8 cellular contexts compared by ENCODE assay signal in the genomic region with DNA sequence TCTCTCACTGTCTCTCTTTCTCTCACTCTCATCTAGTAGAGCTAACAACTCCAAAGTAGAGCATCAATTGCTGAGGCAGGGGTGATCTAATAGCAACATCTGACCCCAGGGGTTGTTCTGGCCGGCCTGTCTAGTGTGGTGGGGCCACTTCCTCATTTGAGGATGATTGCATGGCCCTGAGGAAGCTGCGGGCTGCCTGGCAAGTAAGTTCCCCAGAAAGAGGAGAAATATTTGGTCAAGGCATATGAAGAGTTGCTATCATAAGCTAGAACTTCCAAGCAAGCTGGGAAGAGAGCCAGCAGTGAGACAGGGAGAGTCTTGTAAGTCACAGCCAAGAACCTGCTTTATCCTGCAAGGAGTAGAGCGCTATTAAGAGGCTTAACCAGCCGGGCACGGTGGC. TPM values are rescaled to one million over a fixed set of nuclear protein-coding genes. Genes with fewer than 3 reads are reported as not detected.
DNase-seq lines count a peak whose midpoint lies in the region; ATAC-seq, FAIRE-seq and TF ChIP-seq lines count a peak whose summit lies in the region.
"Had no signal": no experiment of that assay in that cellular context is flagged by ENCODE, and none has a peak within 500 bp of the region (broad histone marks: within the 10 kb centered on the region; RNA-seq: fewer than 3 reads in every experiment).

No MANE protein-coding gene starts in this region.

- TF ChIP-seq POLR2A in transverse colon (IDR thresholded peaks at IDR 0.05), result no peak

- peak; percentile 95 for DNase-seq in NOMO-1 treated with DMSO at 0.1 percent for 48 hours (lab: John Stamatoyannopoulos, UW; ENCODE audit: unreplicated experiment)
- DNase-seq in heart right ventricle, result peak; percentile 33 to 56
- peak; percentile 46 for DNase-seq in transverse colon
- DNase-seq in activated CD8-positive, alpha-beta memory T cell treated with anti-CD3 and anti-CD28 coated beads, Interleukin-2, amount 50 U/mL, for 48 hours, result no peak
- DNase-seq in EL, result no peak
- no peak for DNase-seq in D721Med (ENCODE audit: insufficient read length, low spot score)

- no peak for TF ChIP-seq EP300 in transverse colon (IDR thresholded peaks at IDR 0.05; ENCODE audit: low read depth)

- H3K4me3 ChIP-seq in heart right ventricle (no peak overlapping the region), transverse colon (no peak overlapping the region)

- TF ChIP-seq CTCF in heart right ventricle (IDR thresholded peaks at IDR 0.05) (no peak), transverse colon (IDR thresholded peaks at IDR 0.05) (no peak), D721Med (IDR thresholded peaks at IDR 0.05; ENCODE audit: insufficient read depth, missing control alignments) (no peak)

- intact Hi-C loops in heart right ventricle (cut with DNase I) (no loop called here), transverse colon (cut with DNase I; ENCODE audit: low total_unique reads) (no loop called here)

- 85 to 86% methylated on average over 5 of the region's 5 CpGs for WGBS in heart right ventricle, 2 donors
- 85% methylated on average over 5 of the region's 5 CpGs; no CpG with 5 or more reads in 1 of the 2 donors for WGBS in transverse colon (ENCODE audit: low coverage in 1 of 2), 2 donors

- ATAC-seq in GM21723 (IDR thresholded peaks at IDR 0.05; ENCODE audit: unreplicated experiment) (peak; percentile 62), heart right ventricle (peak in 7 of 8 donors; percentile 51 to 86 (median 79))
- ATAC-seq: activated naive CD4-positive, alpha-beta T cell treated with anti-CD3 and anti-CD28 coated beads, Interleukin-2, amount 50 U/mL, for 72 hours had no signal

- FAIRE-seq in D721Med (lab: Jason Lieb, UNC), result no peak

- H3K36me3 ChIP-seq in heart right ventricle (peaks cover 0 to 73% (median 10%) of the 10 kb centered on the region in 9 donors), transverse colon (peaks cover 0 to 5% (median 0%) of the 10 kb centered on the region in 4 donors)

- in situ Hi-C loops in transverse colon (cut with MboI; ENCODE audit: low pct_ligation_motif_present in 1 of 4, low pct_unique_long_range_greater_than_20kb in 1 of 4, low sequenced_read_pairs in 3 of 4), result no loop called here

- H3K9me3 ChIP-seq in heart right ventricle, result no peaks in the 10 kb centered on the region
- H3K9me3 ChIP-seq in transverse colon, result no peaks in the 10 kb centered on the region

- H3K27ac ChIP-seq in heart right ventricle, result peak overlapping the region in 1 of 10 donors; percentile 68
- peak overlapping the region in 1 of 4 donors; percentile 15 for H3K27ac ChIP-seq in transverse colon

- H3K27me3 ChIP-seq in heart right ventricle (no peaks in the 10 kb centered on the region), transverse colon (no peaks in the 10 kb centered on the region)

- H3K4me1 ChIP-seq in heart right ventricle (peaks cover 0 to 67% (median 7%) of the 10 kb centered on the region in 9 donors), transverse colon (peaks cover 0 to 3% (median 1%) of the 10 kb centered on the region in 4 donors)

RNA-seq across cellular contexts. Expression of gene TMEM87B, which starts 50.8 kb away (rescaled TPM):
- 10 to 100 TPM in 2 of 10 donors, 1 to 10 TPM in 8; 4.4 to 11.1 (median 5.7) TPM for total RNA-seq in heart right ventricle
- polyA plus RNA-seq in heart right ventricle, result 1 to 10 TPM; 4.8 to 6.0 TPM
- total RNA-seq in transverse colon, result 10 to 100 TPM; 21.9 to 74.5 (median 60.7) TPM

Comparison
In these comparisons a context has a peak if more than half of its experiments do, and no peak if none do; other contexts are left out.
1. DNase-seq: peak in NOMO-1 treated with DMSO at 0.1 percent for 48 hours (single experiment), heart right ventricle (2 of 2) and transverse colon (single experiment); none in activated CD8-positive, alpha-beta memory T cell treated with anti-CD3 and anti-CD28 coated beads, Interleukin-2, amount 50 U/mL, for 48 hours (single experiment), EL (single experiment) and D721Med (single experiment).